In the genomic region with DNA sequence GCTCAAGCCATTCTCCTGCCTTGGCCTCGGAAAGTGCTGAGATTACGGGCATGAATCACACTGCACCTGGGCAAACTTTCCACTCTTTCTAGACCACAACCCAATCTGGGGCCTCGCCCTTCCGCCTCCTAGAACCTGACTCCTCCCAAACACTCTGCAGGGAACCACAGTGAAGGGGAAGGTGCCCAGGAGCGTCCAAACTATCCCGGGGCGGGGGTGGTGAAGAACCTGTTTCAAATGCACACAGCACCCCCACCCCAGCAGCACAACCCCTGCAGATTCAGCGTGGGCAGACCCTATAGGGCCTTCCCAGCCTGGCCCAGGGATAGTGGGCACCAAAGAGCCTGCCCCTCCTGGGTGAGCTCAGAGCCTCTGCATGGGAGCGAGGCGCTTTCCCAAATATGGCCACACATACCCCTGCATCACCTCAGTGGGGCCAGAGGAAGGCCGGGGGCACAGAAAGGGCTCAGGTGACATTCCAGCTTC, we compare ENCODE assay signal across 13 cellular contexts.
DNase-seq lines count a peak whose midpoint lies in the region; ATAC-seq, FAIRE-seq and TF ChIP-seq lines count a peak whose summit lies in the region.
"Had no signal": no experiment of that assay in that cellular context is flagged by ENCODE, and none has a peak within 500 bp of the region (broad histone marks: within the 10 kb centered on the region; RNA-seq: fewer than 3 reads in every experiment).

No MANE protein-coding gene starts in this region.

- H3K27me3 ChIP-seq in keratinocyte (ENCODE audit: control insufficient read depth, extremely low read depth, insufficient read depth, low read length): no peaks in the 10 kb centered on the region
- H3K27me3 ChIP-seq in transverse colon: no peaks in the 10 kb centered on the region
- H3K27me3 ChIP-seq: cardiac muscle cell, pancreas had no signal

- peaks cover 34% of the 10 kb centered on the region for H3K4me1 Mint-ChIP-seq in activated T-helper 1 cell treated with anti-CD3 and anti-CD28 coated beads, Interleukin-12 subunit alpha, Interleukin-12 subunit beta, Interleukin-2, Interleukin-4 antibody, amounts not matched to agents 30 ng/mL and 10 ng/mL and 1 ng/mL, durations not matched to agents 14 hours and 24 hours and 36 hours (ENCODE audit: low read depth)

- peak overlapping the region; percentile 60 for H3K4me2 ChIP-seq in keratinocyte (ENCODE audit: control insufficient read depth, extremely low read depth, insufficient read depth, low read depth, low read length)

- dilution Hi-C loops in keratinocyte (cut with MboI; ENCODE audit: extremely low pct_ligation_motif_present, low sequenced_read_pairs): loop anchor here (10.0 kb wide), 1 partner anchor 249 kb away; no protein-coding TSS in a partner anchor

- H3K36me3 ChIP-seq in keratinocyte (ENCODE audit: control insufficient read depth in 2 of 2, extremely low read depth in 1 of 2, insufficient read depth in 2 of 2, low read length in 2 of 2): peaks cover 3 to 8% of the 10 kb centered on the region in 2 experiments
- H3K36me3 ChIP-seq in transverse colon: no peaks in the 10 kb centered on the region
- H3K36me3 ChIP-seq: cardiac muscle cell had no signal

- intact Hi-C loops in activated T-helper 1 cell treated with anti-CD3 and anti-CD28 coated beads, Interleukin-12 subunit alpha, Interleukin-12 subunit beta, Interleukin-2, Interleukin-4 antibody, amounts not matched to agents 30 ng/mL and 10 ng/mL and 1 ng/mL, durations not matched to agents 14 hours and 24 hours and 36 hours (cut with micrococcal nuclease): loop anchor here (1.0 to 2.0 kb wide), 5 partner anchors 8 to 163 kb away; a partner anchor contains a TSS
- intact Hi-C loops in transverse colon (cut with DNase I; ENCODE audit: low total_unique reads): loop anchor here (2.0 to 10.0 kb wide), 2 partner anchors 59 to 103 kb away; a partner anchor contains a TSS

- H3K79me2 ChIP-seq in keratinocyte (ENCODE audit: control insufficient read depth, insufficient read depth, low read length): no peaks in the 10 kb centered on the region

- H3K27ac Mint-ChIP-seq in activated T-helper 1 cell treated with anti-CD3 and anti-CD28 coated beads, Interleukin-12 subunit alpha, Interleukin-12 subunit beta, Interleukin-2, Interleukin-4 antibody, amounts not matched to agents 30 ng/mL and 10 ng/mL and 1 ng/mL, durations not matched to agents 14 hours and 24 hours and 36 hours: peak overlapping the region; percentile 82

- H3K27me3 Mint-ChIP-seq in activated T-helper 1 cell treated with anti-CD3 and anti-CD28 coated beads, Interleukin-12 subunit alpha, Interleukin-12 subunit beta, Interleukin-2, Interleukin-4 antibody, amounts not matched to agents 30 ng/mL and 10 ng/mL and 1 ng/mL, durations not matched to agents 14 hours and 24 hours and 36 hours (ENCODE audit: insufficient read depth): no peaks in the 10 kb centered on the region

- H3K4me3 Mint-ChIP-seq in activated T-helper 1 cell treated with anti-CD3 and anti-CD28 coated beads, Interleukin-12 subunit alpha, Interleukin-12 subunit beta, Interleukin-2, Interleukin-4 antibody, amounts not matched to agents 30 ng/mL and 10 ng/mL and 1 ng/mL, durations not matched to agents 14 hours and 24 hours and 36 hours: peak overlapping the region; percentile 63

- H3K27ac ChIP-seq in keratinocyte (ENCODE audit: control insufficient read depth, insufficient read depth, low read length) (peak overlapping the region; percentile 40), transverse colon (peak overlapping the region in 3 of 4 donors; percentile 10 to 67 (median 66))
- H3K27ac ChIP-seq: 22Rv1, cardiac muscle cell, pancreas had no signal

- in situ Hi-C loops in transverse colon (cut with MboI; ENCODE audit: low pct_ligation_motif_present in 1 of 4, low pct_unique_long_range_greater_than_20kb in 1 of 4, low sequenced_read_pairs in 3 of 4): loop anchor here (5.0 to 25.0 kb wide), 4 partner anchors 187 to 802 kb away; no protein-coding TSS in a partner anchor

- H3K4me3 ChIP-seq in keratinocyte (ENCODE audit: control insufficient read depth in 2 of 3, extremely low read depth in 1 of 3, insufficient read depth in 2 of 3, low read depth in 1 of 3, low read length in 3 of 3): peak overlapping the region in 1 of 3 experiments; percentile 20
- no peak overlapping the region for H3K4me3 ChIP-seq in transverse colon
- H3K4me3 ChIP-seq: cardiac muscle cell, pancreas had no signal

- no peak overlapping the region for H2AFZ ChIP-seq in keratinocyte (ENCODE audit: control insufficient read depth, low read length)

- TF ChIP-seq CTCF in keratinocyte (optimal IDR thresholded peaks at IDR 0.05 in 1 of 3, IDR thresholded peaks at IDR 0.05 in 1 of 3, conservative IDR thresholded peaks at IDR 0.05 in 1 of 3; ENCODE audit: extremely low read depth in 1 of 3, insufficient read depth in 2 of 3, low read length in 3 of 3) (no peak), transverse colon (IDR thresholded peaks at IDR 0.05) (no peak)

- no peak for TF ChIP-seq POLR2A in transverse colon (IDR thresholded peaks at IDR 0.05)

- peak; percentile 94 for FAIRE-seq in keratinocyte (lab: Jason Lieb, UNC)
- FAIRE-seq: pancreas had no signal

- H3K9me3 ChIP-seq in keratinocyte (ENCODE audit: control insufficient read depth, low read depth, low read length) (no peaks in the 10 kb centered on the region), transverse colon (no peaks in the 10 kb centered on the region)
- H3K9me3 ChIP-seq: pancreas had no signal

- no peaks in the 10 kb centered on the region for H3K9me1 ChIP-seq in keratinocyte (ENCODE audit: control insufficient read depth, extremely low read depth, insufficient read depth, low read length)

- TF ChIP-seq EP300 in transverse colon (IDR thresholded peaks at IDR 0.05; ENCODE audit: low read depth): no peak

- H3K4me1 ChIP-seq in keratinocyte (ENCODE audit: control insufficient read depth, extremely low read depth, insufficient read depth, low read length) (peaks cover 18% of the 10 kb centered on the region), transverse colon (peaks cover 7 to 43% (median 19%) of the 10 kb centered on the region in 4 donors)
- H3K4me1 ChIP-seq: pancreas had no signal

- H3K9ac ChIP-seq in keratinocyte (ENCODE audit: control insufficient read depth, extremely low read depth, insufficient read depth, low read length): peak overlapping the region; percentile 37

- 70 to 100% methylated on average over 1 to 11 of the region's 11 CpGs for WGBS in transverse colon (ENCODE audit: low coverage in 1 of 2), 2 donors

- peaks cover 41% of the 10 kb centered on the region for H3K36me3 Mint-ChIP-seq in activated T-helper 1 cell treated with anti-CD3 and anti-CD28 coated beads, Interleukin-12 subunit alpha, Interleukin-12 subunit beta, Interleukin-2, Interleukin-4 antibody, amounts not matched to agents 30 ng/mL and 10 ng/mL and 1 ng/mL, durations not matched to agents 14 hours and 24 hours and 36 hours (ENCODE audit: low read depth)

- DNase-seq in activated CD4-positive, CD25-positive, alpha-beta regulatory T cell (lab: John Stamatoyannopoulos, UW): no peak
- DNase-seq in activated T-helper 1 cell treated with anti-CD3 and anti-CD28 coated beads, Interleukin-12 subunit alpha, Interleukin-12 subunit beta, Interleukin-2, Interleukin-4 antibody, amounts not matched to agents 30 ng/mL and 10 ng/mL and 1 ng/mL, durations not matched to agents 14 hours and 24 hours and 36 hours (ENCODE audit: low spot score): peak; percentile 41
- DNase-seq in keratinocyte (ENCODE audit: low read depth, low spot score): no peak
- peak; percentile 8 for DNase-seq in transverse colon
- DNase-seq in NCI-H1436 treated with DMSO at 0.1 percent for 48 hours (lab: John Stamatoyannopoulos, UW): no peak
- DNase-seq in iPS-NIHi11 (ENCODE audit: low spot score): no peak
- DNase-seq: hippocampal formation, NCI-H1436 had no signal

- peak; percentile 52 to 72 for ATAC-seq in activated CD4-positive, CD25-positive, alpha-beta regulatory T cell treated with anti-CD3 and anti-CD28 coated beads, Interleukin-2, amount 50 U/mL, for 24 hours
- ATAC-seq in GM21619 (IDR thresholded peaks at IDR 0.05; ENCODE audit: unreplicated experiment): no peak

- H3K9me3 Mint-ChIP-seq in activated T-helper 1 cell treated with anti-CD3 and anti-CD28 coated beads, Interleukin-12 subunit alpha, Interleukin-12 subunit beta, Interleukin-2, Interleukin-4 antibody, amounts not matched to agents 30 ng/mL and 10 ng/mL and 1 ng/mL, durations not matched to agents 14 hours and 24 hours and 36 hours: no peaks in the 10 kb centered on the region

- no peaks in the 10 kb centered on the region for H4K20me1 ChIP-seq in keratinocyte (ENCODE audit: control insufficient read depth, extremely low read depth, insufficient read depth, low read length)

Comparison
In these comparisons a context has a peak if more than half of its experiments do, and no peak if none do; other contexts are left out.
1. DNase-seq: peak in activated T-helper 1 cell treated with anti-CD3 and anti-CD28 coated beads, Interleukin-12 subunit alpha, Interleukin-12 subunit beta, Interleukin-2, Interleukin-4 antibody, amounts not matched to agents 30 ng/mL and 10 ng/mL and 1 ng/mL, durations not matched to agents 14 hours and 24 hours and 36 hours (single experiment) and transverse colon (single experiment); none in activated CD4-positive, CD25-positive, alpha-beta regulatory T cell (0 of 4), keratinocyte (single experiment), NCI-H1436 treated with DMSO at 0.1 percent for 48 hours (single experiment) and iPS-NIHi11 (single experiment).